ENCODE assay signal across 19 cellular contexts in genomic region chr4:5158391-5158770, GRCh38.
DNase-seq lines count a peak whose midpoint lies in the region; ATAC-seq and TF ChIP-seq lines count a peak whose summit lies in the region.
"Had no signal": no experiment of that assay in that cellular context is flagged by ENCODE, and none has a peak within 500 bp of the region (broad histone marks: within the 10 kb centered on the region; RNA-seq: fewer than 3 reads in every experiment).

No MANE protein-coding gene starts in this region.

- no peaks in the 10 kb centered on the region for H3K9me3 ChIP-seq in Caco-2
- no peaks in the 10 kb centered on the region for H3K9me3 ChIP-seq in H9 (ENCODE audit: control insufficient read depth, low read depth, low read length)
- H3K9me3 ChIP-seq: SJCRH30 had no signal

- intact Hi-C loops in Caco-2 (cut with micrococcal nuclease; ENCODE audit: unreplicated experiment) = no loop called here

- POLR2A ChIA-PET in Caco-2 (lab: Charles Lee) (no interaction called here), WTC11 (lab: Charles Lee) (interaction anchor here (0.6 kb wide), 1 partner anchor 41 kb away, joined by 4 read pairs; no protein-coding TSS in a partner anchor)

- H3K27me3 ChIP-seq in Caco-2 (replicated peaks; ENCODE audit: control insufficient read depth, insufficient read depth, low read length) = no peaks in the 10 kb centered on the region
- H3K27me3 ChIP-seq in H9 (ENCODE audit: insufficient read depth, low read length) = no peaks in the 10 kb centered on the region
- H3K27me3 ChIP-seq in H7 (ENCODE audit: control insufficient read depth, insufficient read depth, low read length) = no peaks in the 10 kb centered on the region
- H3K27me3 ChIP-seq: SJCRH30 had no signal

- no peak overlapping the region for H2BK20ac ChIP-seq in H9 (ENCODE audit: low read depth, low read length, poor library complexity, severe bottlenecking)

- H2BK12ac ChIP-seq in H9 (ENCODE audit: insufficient read length, low read depth, low read length) = no peak overlapping the region

- H4K91ac ChIP-seq in H9 (ENCODE audit: insufficient read length, low read depth, low read length) = no peak overlapping the region

- TF ChIP-seq CTCF in Caco-2 (IDR thresholded peaks at IDR 0.05; ENCODE audit: insufficient read depth in 1 of 2, low read depth in 1 of 2, low read length in 1 of 2, severe bottlenecking in 1 of 2, unreplicated experiment in 1 of 2) = no peak
- no peak for TF ChIP-seq CTCF in H9 (conservative IDR thresholded peaks at IDR 0.05)
- TF ChIP-seq CTCF in WTC11 (IDR thresholded peaks at IDR 0.05) = no peak

- H3K36me3 Mint-ChIP-seq in Caco-2 (ENCODE audit: insufficient read depth, unreplicated experiment) = no peaks in the 10 kb centered on the region
- H3K36me3 Mint-ChIP-seq in H9 (ENCODE audit: insufficient read depth in 1 of 3, low read depth in 3 of 3) = no peaks in the 10 kb centered on the region; a peak in 1 of 7 replicates
- H3K36me3 Mint-ChIP-seq in WTC11 = no peaks in the 10 kb centered on the region
- H3K36me3 Mint-ChIP-seq: CD4-positive, CD25-positive, alpha-beta regulatory T cell had no signal

- no peak overlapping the region for H3K14ac ChIP-seq in H9 (ENCODE audit: insufficient read depth, low read length)

- no peak overlapping the region for H3K56ac ChIP-seq in H9 (ENCODE audit: insufficient read length, low read depth, low read length)

- no peak overlapping the region for H3K23ac ChIP-seq in H9 (ENCODE audit: insufficient read length, low read depth, low read length)

- no peaks in the 10 kb centered on the region for H3K27me3 Mint-ChIP-seq in Caco-2 (ENCODE audit: insufficient read depth, unreplicated experiment)
- H3K27me3 Mint-ChIP-seq in H9 (ENCODE audit: low read depth) = peaks cover 13% of the 10 kb centered on the region
- peaks cover 27% of the 10 kb centered on the region for H3K27me3 Mint-ChIP-seq in WTC11 (ENCODE audit: low read depth)

- no peak overlapping the region for H3K9ac ChIP-seq in H9 (ENCODE audit: extremely low read depth, insufficient read length, low read length)

- H3K4me3 Mint-ChIP-seq in Caco-2 (ENCODE audit: unreplicated experiment) = peak overlapping the region; percentile 66
- H3K4me3 Mint-ChIP-seq in H9 = no peak overlapping the region
- H3K4me3 Mint-ChIP-seq in WTC11 = no peak overlapping the region
- H3K4me3 Mint-ChIP-seq: B cell; CD4-positive, CD25-positive, alpha-beta regulatory T cell; GM23338 had no signal

- no peaks in the 10 kb centered on the region for H3K79me2 ChIP-seq in H9 (ENCODE audit: insufficient read depth, low read length)

- no peak overlapping the region for H4K8ac ChIP-seq in H9 (replicated peaks; ENCODE audit: insufficient read length, low read depth, low read length)

- no peak overlapping the region for H3K4ac ChIP-seq in H9 (ENCODE audit: low read depth, low read length)

- H3K4me2 ChIP-seq in H9 (ENCODE audit: insufficient read depth, insufficient read length, low read length) = no peak overlapping the region
- H3K4me2 ChIP-seq: GM23338 had no signal

- H4K20me1 ChIP-seq in H9 (ENCODE audit: control insufficient read depth, insufficient read depth, insufficient read length) = no peaks in the 10 kb centered on the region

- H3K27ac Mint-ChIP-seq in Caco-2 (ENCODE audit: unreplicated experiment) (peak overlapping the region; percentile 78), H9 (no peak overlapping the region; a peak in 1 of 7 replicates), WTC11 (no peak overlapping the region)
- H3K27ac Mint-ChIP-seq: B cell; CD4-positive, CD25-positive, alpha-beta regulatory T cell; GM23338 had no signal

- no peak overlapping the region for H2BK5ac ChIP-seq in H9 (ENCODE audit: insufficient read length, low read length)

- BruUV-seq in Caco-2 (replicated peaks; lab: Mats Ljungman, UMichigan) = no TSS peak

- H3K4me3 ChIP-seq in Caco-2 (ENCODE audit: low read depth, low read length) (no peak overlapping the region), H7 (ENCODE audit: insufficient read depth, low read depth, low read length) (no peak overlapping the region)
- H3K4me3 ChIP-seq: GM23338, SJCRH30 had no signal

- H3K9me3 Mint-ChIP-seq in Caco-2 (ENCODE audit: unreplicated experiment) (peaks cover 16% of the 10 kb centered on the region), H9 (no peaks in the 10 kb centered on the region; a peak in 1 of 5 replicates), WTC11 (peaks cover 4% of the 10 kb centered on the region; the same call in 1 of the 2 replicates)
- H3K9me3 Mint-ChIP-seq: GM23338 had no signal

- ATAC-seq in WTC11 = peak; percentile 39; the same call in 1 of the 2 replicates
- ATAC-seq: GM23338 had no signal

- H3K18ac ChIP-seq in H9 (ENCODE audit: insufficient read length, low read depth, low read length) = no peak overlapping the region

- H3K36me3 ChIP-seq in Caco-2 (ENCODE audit: control insufficient read depth, insufficient read depth, low read length) = no peaks in the 10 kb centered on the region
- no peaks in the 10 kb centered on the region for H3K36me3 ChIP-seq in H7 (replicated peaks; ENCODE audit: control insufficient read depth, insufficient read depth, low read length)
- H3K36me3 ChIP-seq: SJCRH30 had no signal

- peak in 1 of 2 experiments; percentile 38 for DNase-seq in Caco-2
- peak; percentile 10 for DNase-seq in H9
- peak; percentile 77 for DNase-seq in NCI-H345 treated with DMSO at 0.1 percent for 48 hours (lab: John Stamatoyannopoulos, UW; ENCODE audit: unreplicated experiment)
- no peak for DNase-seq in WTC11 (ENCODE audit: low spot score)
- DNase-seq in DMS79 treated with DMSO at 0.1 percent for 48 hours (lab: John Stamatoyannopoulos, UW) = no peak
- DNase-seq in H7 = no peak
- DNase-seq in HPDE6-E6E7 (ENCODE audit: extremely low spot score) = no peak
- DNase-seq: CD4-positive, CD25-positive, alpha-beta regulatory T cell; DMS79; GDM1; Karpas-422; MM.1S; NCI-H1092 treated with DMSO at 0.1 percent for 48 hours; NCI-H187 treated with DMSO at 0.1 percent for 48 hours; NCI-H2171 treated with DMSO at 0.1 percent for 48 hours; NCI-H524; SJCRH30 had no signal

- no peak overlapping the region for H2BK120ac ChIP-seq in H9 (ENCODE audit: low read depth, low read length, poor library complexity, severe bottlenecking)

- H3K4me1 Mint-ChIP-seq in Caco-2 (ENCODE audit: low read depth, unreplicated experiment) (peaks cover 15% of the 10 kb centered on the region), H9 (peaks cover 11 to 15% of the 10 kb centered on the region in 2 experiments), WTC11 (peaks cover 13% of the 10 kb centered on the region)
- H3K4me1 Mint-ChIP-seq: B cell; CD4-positive, CD25-positive, alpha-beta regulatory T cell; GM23338 had no signal

- CTCF ChIA-PET in Caco-2 (lab: Charles Lee) = no interaction called here
- CTCF ChIA-PET in WTC11 (lab: Charles Lee) = no interaction called here

- H3T11ph ChIP-seq in H9 (ENCODE audit: low read length) = no peak overlapping the region

- 0 out of 2 replicates have a peak, but pooled peaks cover 5% of the 10 kb centered on the region for H3K4me1 ChIP-seq in Caco-2
- no peaks in the 10 kb centered on the region for H3K4me1 ChIP-seq in H9 (ENCODE audit: insufficient read depth, low read length)
- H3K4me1 ChIP-seq: SJCRH30 had no signal

- H3K23me2 ChIP-seq in H9 (ENCODE audit: insufficient read length, low read depth, low read length, poor library complexity, severe bottlenecking) = no peaks in the 10 kb centered on the region

- H3K27ac ChIP-seq in H9 (ENCODE audit: insufficient read length, low read depth, low read length) = no peak overlapping the region
- H3K27ac ChIP-seq: SJCRH30 had no signal

- H2AFZ ChIP-seq in H9 (ENCODE audit: low read length) = no peak overlapping the region
- H2AFZ ChIP-seq: GM23338 had no signal

- H4K5ac ChIP-seq in H9 (ENCODE audit: insufficient read length, low read depth, low read length) = no peak overlapping the region

- no CpG with 5 or more reads among the region's 11 CpGs for WGBS in H9 (ENCODE audit: extremely low coverage, insufficient read length, low lambda C conversion rate)

- no peak overlapping the region for H2BK15ac ChIP-seq in H9 (ENCODE audit: low read depth, low read length)

- H3K79me1 ChIP-seq in H9 (ENCODE audit: insufficient read depth, low read depth, low read length, poor library complexity, severe bottlenecking) = no peaks in the 10 kb centered on the region

- H2AK5ac ChIP-seq in H9 (ENCODE audit: insufficient read length, low read length) = no peak overlapping the region

TF ChIP-seq in WTC11, 78 proteins besides CTCF, POLR2A, EP300 and RAD21 (continues in another document):
- TF ChIP-seq ZNF532 (CRISPR knock-in tag; IDR thresholded peaks at IDR 0.05; ENCODE audit: borderline replicate concordance) (no peak), ZNF423 (CRISPR knock-in tag; IDR thresholded peaks at IDR 0.05) (no peak)

Comparison
In these comparisons a context has a peak if more than half of its experiments do, and no peak if none do; other contexts are left out.
1. DNase-seq: peak in H9 (single experiment) and NCI-H345 treated with DMSO at 0.1 percent for 48 hours (single experiment); none in WTC11 (single experiment), DMS79 treated with DMSO at 0.1 percent for 48 hours (single experiment), H7 (single experiment) and HPDE6-E6E7 (single experiment).